ENCODE assay signal across 22 cellular contexts in genomic region chr19:16531380-16531669, GRCh38. TPM values are rescaled to one million over a fixed set of nuclear protein-coding genes. Genes with fewer than 3 reads are reported as not detected.
DNase-seq lines count a peak whose midpoint lies in the region; ATAC-seq, FAIRE-seq and TF ChIP-seq lines count a peak whose summit lies in the region.
"Had no signal": no experiment of that assay in that cellular context is flagged by ENCODE, and none has a peak within 500 bp of the region (broad histone marks: within the 10 kb centered on the region; RNA-seq: fewer than 3 reads in every experiment).

No MANE protein-coding gene starts in this region.

- H3K36me3 ChIP-seq in HepG2 (replicated peaks in 1 of 2; ENCODE audit: control insufficient read depth in 1 of 2, insufficient read depth in 2 of 2, low read length in 2 of 2), result peaks cover 54 to 98% of the 10 kb centered on the region in 2 experiments
- peaks cover 0 to 92% (median 56%) of the 10 kb centered on the region in 4 donors for H3K36me3 ChIP-seq in right lobe of liver
- peaks cover 37% of the 10 kb centered on the region for H3K36me3 ChIP-seq in astrocyte (ENCODE audit: insufficient read depth, low read length)

- intact Hi-C loops in HepG2 (cut with micrococcal nuclease; ENCODE audit: unreplicated experiment), result no loop called here
- intact Hi-C loops in right lobe of liver (cut with DNase I), result no loop called here

- TF ChIP-seq CTCF in HepG2 (CRISPR knock-in tag; IDR thresholded peaks at IDR 0.05) (no peak), right lobe of liver (IDR thresholded peaks at IDR 0.05) (no peak), astrocyte (IDR thresholded peaks at IDR 0.05; ENCODE audit: insufficient read depth, low read depth, low read length) (no peak)

- no peaks in the 10 kb centered on the region for H3K27me3 Mint-ChIP-seq in astrocyte (ENCODE audit: low read depth, unreplicated experiment)
- no peaks in the 10 kb centered on the region for H3K27me3 Mint-ChIP-seq in memory B cell
- H3K27me3 Mint-ChIP-seq: CD4-positive, alpha-beta memory T cell had no signal

- H3K27ac Mint-ChIP-seq in astrocyte (ENCODE audit: unreplicated experiment) (no peak overlapping the region), memory B cell (peak overlapping the region; percentile 51)

- in situ Hi-C loops in HepG2 (cut with HindIII; ENCODE audit: extremely low pct_ligation_motif_present, low pct_unique_long_range_greater_than_20kb), result no loop called here

- H3K9me3 ChIP-seq in HepG2 (ENCODE audit: low read length) (no peaks in the 10 kb centered on the region), right lobe of liver (no peaks in the 10 kb centered on the region), astrocyte (ENCODE audit: insufficient read depth, low read depth, low read length) (no peaks in the 10 kb centered on the region)
- H3K9me3 ChIP-seq: BLaER1 had no signal

- FAIRE-seq in HepG2 (lab: Jason Lieb, UNC) (no peak), astrocyte (lab: Jason Lieb, UNC) (no peak), RCC 7860 (lab: Jason Lieb, UNC) (no peak)
- FAIRE-seq: GM19239 had no signal

- POLR2A ChIA-PET in HepG2 (lab: Yijun Ruan, JAX), result no interaction called here

- WGBS in HepG2 (ENCODE audit: low lambda C conversion rate), result 97% methylated on average over 12 of the region's 12 CpGs
- 97% methylated on average over 6 of the region's 12 CpGs for WGBS in right lobe of liver (ENCODE audit: insufficient coverage, low coverage, low lambda C conversion rate, missing lambda C conversion rate)

- H3K36me3 Mint-ChIP-seq in astrocyte (ENCODE audit: low read depth, unreplicated experiment) (peaks cover 23% of the 10 kb centered on the region), memory B cell (peaks cover 31% of the 10 kb centered on the region)

- no peak for TF ChIP-seq RAD21 in HepG2 (CRISPR knock-in tag; IDR thresholded peaks at IDR 0.05)

- H3K27me3 ChIP-seq in HepG2 (ENCODE audit: control insufficient read depth in 1 of 2, insufficient read depth in 2 of 2, low read length in 2 of 2), result no peaks in the 10 kb centered on the region
- H3K27me3 ChIP-seq in right lobe of liver, result no peaks in the 10 kb centered on the region
- H3K27me3 ChIP-seq in astrocyte (ENCODE audit: insufficient read depth, low read length), result no peaks in the 10 kb centered on the region
- H3K27me3 ChIP-seq: BLaER1 had no signal

- H4K20me1 ChIP-seq in HepG2 (ENCODE audit: insufficient read depth, low read length), result peaks cover 6% of the 10 kb centered on the region; the same call in 1 of the 2 replicates
- peaks cover 60% of the 10 kb centered on the region for H4K20me1 ChIP-seq in astrocyte (ENCODE audit: insufficient read depth, low read length)

- DNase-seq in HepG2 (ENCODE audit: low spot score) (no peak), right lobe of liver (no peak), astrocyte (ENCODE audit: low read depth) (no peak), memory B cell (ENCODE audit: low spot score in 2 of 2) (no peak), RCC 7860 (ENCODE audit: low spot score) (no peak), NCI-H1436 treated with DMSO at 0.1 percent for 48 hours (lab: John Stamatoyannopoulos, UW) (no peak)
- no peak for DNase-seq in stimulated activated CD8-positive, alpha-beta memory T cell treated with anti-CD3 and anti-CD28 coated beads, Interleukin-4, amount 100 ng/mL, for 48 hours
- DNase-seq: 8988T; CD4-positive, alpha-beta memory T cell; DMS153; DMS79; GDM1; HCEC 1CT; IMR-90 had no signal

- peaks cover 5% of the 10 kb centered on the region for H3K79me2 ChIP-seq in HepG2 (ENCODE audit: insufficient read depth, low read length)
- H3K79me2 ChIP-seq in astrocyte (ENCODE audit: insufficient read depth, low read length), result peaks cover 18% of the 10 kb centered on the region

- no TSS peak for BruUV-seq in HepG2 (replicated peaks; lab: Mats Ljungman, UMichigan)

- H3K9ac ChIP-seq in HepG2 (ENCODE audit: insufficient read depth, low read depth, low read length) (no peak overlapping the region), astrocyte (ENCODE audit: low read length) (no peak overlapping the region)
- H3K9ac ChIP-seq: BLaER1 had no signal

- no peaks in the 10 kb centered on the region for H3K4me1 Mint-ChIP-seq in astrocyte (ENCODE audit: low read depth, unreplicated experiment)
- H3K4me1 Mint-ChIP-seq in memory B cell, result peaks cover 8% of the 10 kb centered on the region
- H3K4me1 Mint-ChIP-seq: CD14-positive monocyte had no signal

- CTCF ChIA-PET in HepG2 (lab: Yijun Ruan, JAX; ENCODE audit: low intra/inter-chr PET ratio, low total read pairs), result no interaction called here

- H3K27ac ChIP-seq in HepG2 (ENCODE audit: extremely low read length, insufficient read depth, low read length), result no peak overlapping the region
- H3K27ac ChIP-seq in right lobe of liver, result no peak overlapping the region
- H3K27ac ChIP-seq in astrocyte (ENCODE audit: low read depth, low read length), result no peak overlapping the region
- H3K27ac ChIP-seq: BLaER1, HL-60 had no signal

- H3K4me1 ChIP-seq in HepG2 (ENCODE audit: insufficient read depth, low read length) (no peaks in the 10 kb centered on the region), right lobe of liver (peaks cover 0 to 15% (median 5%) of the 10 kb centered on the region in 4 donors), astrocyte (ENCODE audit: insufficient read depth, low read length) (no peaks in the 10 kb centered on the region)
- H3K4me1 ChIP-seq: BLaER1 had no signal

- no peak for TF ChIP-seq POLR2A in HepG2 (IDR thresholded peaks at IDR 0.05; ENCODE audit: insufficient read depth in 1 of 2, low read depth in 2 of 2, low read length in 2 of 2)
- no peak for TF ChIP-seq POLR2A in right lobe of liver (IDR thresholded peaks at IDR 0.05)

- H3K4me2 ChIP-seq in HepG2 (ENCODE audit: low read depth, low read length), result no peak overlapping the region
- H3K4me2 ChIP-seq in astrocyte (ENCODE audit: low read length), result no peak overlapping the region
- H3K4me2 ChIP-seq: BLaER1 had no signal

- H3K9me3 Mint-ChIP-seq in astrocyte (ENCODE audit: unreplicated experiment) (no peaks in the 10 kb centered on the region), memory B cell (no peaks in the 10 kb centered on the region)
- H3K9me3 Mint-ChIP-seq: CD14-positive monocyte; CD4-positive, alpha-beta memory T cell had no signal

- peak overlapping the region; percentile 24 for H3K4me3 Mint-ChIP-seq in astrocyte (ENCODE audit: unreplicated experiment)
- H3K4me3 Mint-ChIP-seq in memory B cell, result no peak overlapping the region
- H3K4me3 Mint-ChIP-seq: CD14-positive monocyte; CD4-positive, alpha-beta memory T cell had no signal

- H2AFZ ChIP-seq in HepG2 (ENCODE audit: low read length) (no peak overlapping the region), astrocyte (ENCODE audit: low read depth, low read length) (no peak overlapping the region)

- TF ChIP-seq EP300 in HepG2 (IDR thresholded peaks at IDR 0.05; ENCODE audit: low read depth in 2 of 2, low read length in 2 of 2), result no peak
- no peak for TF ChIP-seq EP300 in HepG2 (CRISPR knock-in tag; IDR thresholded peaks at IDR 0.05; ENCODE audit: borderline replicate concordance)

- ATAC-seq in HepG2 (no peak), right lobe of liver (no peak), memory B cell (ENCODE audit: low read depth) (no peak)

- no peak overlapping the region for H3K4me3 ChIP-seq in HepG2 (replicated peaks in 1 of 3; ENCODE audit: insufficient read depth in 1 of 3, low read depth in 2 of 3, low read length in 3 of 3)
- no peak overlapping the region for H3K4me3 ChIP-seq in right lobe of liver
- no peak overlapping the region for H3K4me3 ChIP-seq in astrocyte (ENCODE audit: insufficient read depth, low read depth, low read length)
- H3K4me3 ChIP-seq: BLaER1 had no signal

RNA-seq across cellular contexts. Expression of gene CHERP, which starts 10.9 kb away (rescaled TPM):
- total RNA-seq in HepG2 (2016; rRNA removed; fragmentation: Illumina TruSeq; extraction: Trizol) (4.3 and 9.1 TPM in 2 replicates), right lobe of liver (10 to 100 TPM in 4 of 6 experiments, 1 to 10 TPM in 2; 6.8 to 26.2 (median 20.6) TPM), astrocyte (41.5 and 45.3 TPM in 2 replicates)
- 3.8 and 4.0 TPM in 2 replicates for total RNA-seq in HepG2 (2016; cell fraction: cytosol; rRNA removed; fragmentation: Illumina TruSeq; extraction: Trizol; ENCODE audit: low read depth)
- total RNA-seq in HepG2 (2016; cell fraction: insoluble cytoplasmic fraction; rRNA removed; fragmentation: Illumina TruSeq; extraction: Trizol), result 6.0 and 7.4 TPM in 2 replicates
- total RNA-seq in HepG2 (2016; cell fraction: membrane; rRNA removed; fragmentation: Illumina TruSeq; extraction: Trizol), result 5.5 and 6.1 TPM in 2 replicates
- 8.1 and 13.9 TPM in 2 replicates for total RNA-seq in HepG2 (2016; cell fraction: nucleus; rRNA removed; fragmentation: Illumina TruSeq; extraction: Trizol)
- polyA plus RNA-seq in HepG2 (2011; rRNA removed), result 5.4 and 5.9 TPM in 2 replicates
- 2.9 and 3.2 TPM in 2 replicates for polyA plus RNA-seq in HepG2 (2011; cell fraction: cytosol; rRNA removed)
- polyA plus RNA-seq in HepG2 (2011; cell fraction: nucleus; rRNA removed), result 34.4 and 39.5 TPM in 2 replicates
- 20.4 and 25.1 TPM in 2 replicates for polyA plus RNA-seq in HepG2 (2012)
- 2.1 and 2.2 TPM in 2 replicates for polyA plus RNA-seq in HepG2 (2016; cell fraction: cytosol; fragmentation: Illumina TruSeq; extraction: Trizol; ENCODE audit: low read depth)
- 19.7 and 26.9 TPM in 2 replicates for polyA plus RNA-seq in HepG2 (2016; cell fraction: insoluble cytoplasmic fraction; fragmentation: Illumina TruSeq; extraction: Trizol; ENCODE audit: low read depth)
- 4.9 and 6.0 TPM in 2 replicates for polyA plus RNA-seq in HepG2 (2016; cell fraction: membrane; fragmentation: Illumina TruSeq; extraction: Trizol; ENCODE audit: low read depth)
- 54.8 and 59.8 TPM in 2 replicates for polyA plus RNA-seq in HepG2 (2016; cell fraction: nucleus; fragmentation: Illumina TruSeq; extraction: Trizol; ENCODE audit: insufficient read depth, low read depth)
- 10.1 and 16.3 TPM in 2 replicates for polyA minus RNA-seq in HepG2 (2011; rRNA and poly(A)+ RNA removed; ENCODE audit: low replicate concordance)
- 7.1 and 9.3 TPM in 2 replicates for polyA minus RNA-seq in HepG2 (2011; cell fraction: cytosol; rRNA and poly(A)+ RNA removed)
- polyA minus RNA-seq in HepG2 (2011; cell fraction: nucleus; rRNA and poly(A)+ RNA removed), result 18.4 and 19.8 TPM in 2 replicates

RNA-seq across cellular contexts. Expression of gene C19orf44, which starts 35.1 kb away (rescaled TPM):
- total RNA-seq in HepG2 (2016; rRNA removed; fragmentation: Illumina TruSeq; extraction: Trizol) (3.6 and 4.3 TPM in 2 replicates), right lobe of liver (1 to 10 TPM; 1.8 to 4.3 (median 2.5) TPM), astrocyte (4.4 and 5.0 TPM in 2 replicates)
- 2.6 and 3.0 TPM in 2 replicates for total RNA-seq in HepG2 (2016; cell fraction: cytosol; rRNA removed; fragmentation: Illumina TruSeq; extraction: Trizol; ENCODE audit: low read depth)
- 2.7 and 3.1 TPM in 2 replicates for total RNA-seq in HepG2 (2016; cell fraction: insoluble cytoplasmic fraction; rRNA removed; fragmentation: Illumina TruSeq; extraction: Trizol)
- 1.9 and 2.2 TPM in 2 replicates for total RNA-seq in HepG2 (2016; cell fraction: membrane; rRNA removed; fragmentation: Illumina TruSeq; extraction: Trizol)
- total RNA-seq in HepG2 (2016; cell fraction: nucleus; rRNA removed; fragmentation: Illumina TruSeq; extraction: Trizol), result 4.6 and 4.8 TPM in 2 replicates
- 3.2 and 4.1 TPM in 2 replicates for polyA plus RNA-seq in HepG2 (2011; rRNA removed)
- polyA plus RNA-seq in HepG2 (2011; cell fraction: cytosol; rRNA removed), result 3.3 and 3.5 TPM in 2 replicates
- polyA plus RNA-seq in HepG2 (2011; cell fraction: nucleus; rRNA removed), result 10.6 and 11.2 TPM in 2 replicates
- polyA plus RNA-seq in HepG2 (2012), result 3.4 and 5.4 TPM in 2 replicates
- polyA plus RNA-seq in HepG2 (2016; cell fraction: cytosol; fragmentation: Illumina TruSeq; extraction: Trizol; ENCODE audit: low read depth), result 0.60 and 0.90 TPM in 2 replicates
- 3.6 and 4.3 TPM in 2 replicates for polyA plus RNA-seq in HepG2 (2016; cell fraction: insoluble cytoplasmic fraction; fragmentation: Illumina TruSeq; extraction: Trizol; ENCODE audit: low read depth)
- polyA plus RNA-seq in HepG2 (2016; cell fraction: membrane; fragmentation: Illumina TruSeq; extraction: Trizol; ENCODE audit: low read depth), result 1.5 TPM in 2 replicates
- 10.2 and 12.1 TPM in 2 replicates for polyA plus RNA-seq in HepG2 (2016; cell fraction: nucleus; fragmentation: Illumina TruSeq; extraction: Trizol; ENCODE audit: insufficient read depth, low read depth)
- polyA minus RNA-seq in HepG2 (2011; rRNA and poly(A)+ RNA removed; ENCODE audit: low replicate concordance), result 2.9 and 3.4 TPM in 2 replicates
- polyA minus RNA-seq in HepG2 (2011; cell fraction: cytosol; rRNA and poly(A)+ RNA removed), result 2.4 and 4.4 TPM in 2 replicates
- 6.7 and 8.1 TPM in 2 replicates for polyA minus RNA-seq in HepG2 (2011; cell fraction: nucleus; rRNA and poly(A)+ RNA removed)

RNA-seq across cellular contexts. Expression of gene CALR3, which starts 35.4 kb away (rescaled TPM):
- total RNA-seq in HepG2 (2016; rRNA removed; fragmentation: Illumina TruSeq; extraction: Trizol) (not detected in 2 replicates), right lobe of liver (not detected), astrocyte (not detected in 2 replicates)
- total RNA-seq in HepG2 (2016; cell fraction: cytosol; rRNA removed; fragmentation: Illumina TruSeq; extraction: Trizol; ENCODE audit: low read depth), result not detected in 2 replicates
- total RNA-seq in HepG2 (2016; cell fraction: insoluble cytoplasmic fraction; rRNA removed; fragmentation: Illumina TruSeq; extraction: Trizol), result not detected in 2 replicates
- not detected in 2 replicates for total RNA-seq in HepG2 (2016; cell fraction: membrane; rRNA removed; fragmentation: Illumina TruSeq; extraction: Trizol)
- not detected in 2 replicates for total RNA-seq in HepG2 (2016; cell fraction: nucleus; rRNA removed; fragmentation: Illumina TruSeq; extraction: Trizol)
- not detected in 2 replicates for polyA plus RNA-seq in HepG2 (2011; rRNA removed)
- polyA plus RNA-seq in HepG2 (2011; cell fraction: cytosol; rRNA removed), result not detected in 2 replicates
- not detected in 2 replicates for polyA plus RNA-seq in HepG2 (2011; cell fraction: nucleus; rRNA removed)
- polyA plus RNA-seq in HepG2 (2012), result 0.16 TPM in 1 of 2 replicates, not detected in the other
- not detected in 2 replicates for polyA plus RNA-seq in HepG2 (2016; cell fraction: cytosol; fragmentation: Illumina TruSeq; extraction: Trizol; ENCODE audit: low read depth)
- not detected in 2 replicates for polyA plus RNA-seq in HepG2 (2016; cell fraction: insoluble cytoplasmic fraction; fragmentation: Illumina TruSeq; extraction: Trizol; ENCODE audit: low read depth)
- polyA plus RNA-seq in HepG2 (2016; cell fraction: membrane; fragmentation: Illumina TruSeq; extraction: Trizol; ENCODE audit: low read depth), result not detected in 2 replicates
- polyA plus RNA-seq in HepG2 (2016; cell fraction: nucleus; fragmentation: Illumina TruSeq; extraction: Trizol; ENCODE audit: insufficient read depth, low read depth), result not detected in 2 replicates
- not detected in 2 replicates for polyA minus RNA-seq in HepG2 (2011; rRNA and poly(A)+ RNA removed; ENCODE audit: low replicate concordance)
- not detected in 2 replicates for polyA minus RNA-seq in HepG2 (2011; cell fraction: cytosol; rRNA and poly(A)+ RNA removed)
- not detected in 2 replicates for polyA minus RNA-seq in HepG2 (2011; cell fraction: nucleus; rRNA and poly(A)+ RNA removed)
- total RNA-seq: A673; CD4-positive, alpha-beta memory T cell; Daoy; HT1080; IMR-90 had no signal
- polyA plus RNA-seq: AG04450; CD14-positive monocyte; CD4-positive, alpha-beta memory T cell; IMR-90 had no signal

RNA-seq across cellular contexts. Expression of gene SLC35E1, which starts 40.9 kb away (rescaled TPM):
- total RNA-seq in HepG2 (2016; rRNA removed; fragmentation: Illumina TruSeq; extraction: Trizol) (17.2 and 21.2 TPM in 2 replicates), right lobe of liver (10 to 100 TPM; 17.2 to 27.4 (median 20.1) TPM), astrocyte (63.1 and 66.2 TPM in 2 replicates)
- total RNA-seq in HepG2 (2016; cell fraction: cytosol; rRNA removed; fragmentation: Illumina TruSeq; extraction: Trizol; ENCODE audit: low read depth), result 6.0 and 7.6 TPM in 2 replicates
- 15.6 and 20.2 TPM in 2 replicates for total RNA-seq in HepG2 (2016; cell fraction: insoluble cytoplasmic fraction; rRNA removed; fragmentation: Illumina TruSeq; extraction: Trizol)
- 18.9 and 19.7 TPM in 2 replicates for total RNA-seq in HepG2 (2016; cell fraction: membrane; rRNA removed; fragmentation: Illumina TruSeq; extraction: Trizol)
- 18.5 and 21.4 TPM in 2 replicates for total RNA-seq in HepG2 (2016; cell fraction: nucleus; rRNA removed; fragmentation: Illumina TruSeq; extraction: Trizol)
- 46.5 and 48.0 TPM in 2 replicates for polyA plus RNA-seq in HepG2 (2011; rRNA removed)
- polyA plus RNA-seq in HepG2 (2011; cell fraction: cytosol; rRNA removed), result 31.6 and 37.8 TPM in 2 replicates
- 26.3 and 38.8 TPM in 2 replicates for polyA plus RNA-seq in HepG2 (2011; cell fraction: nucleus; rRNA removed)
- 25.6 and 26.5 TPM in 2 replicates for polyA plus RNA-seq in HepG2 (2012)
- 5.7 and 6.3 TPM in 2 replicates for polyA plus RNA-seq in HepG2 (2016; cell fraction: cytosol; fragmentation: Illumina TruSeq; extraction: Trizol; ENCODE audit: low read depth)
- polyA plus RNA-seq in HepG2 (2016; cell fraction: insoluble cytoplasmic fraction; fragmentation: Illumina TruSeq; extraction: Trizol; ENCODE audit: low read depth), result 16.1 and 22.5 TPM in 2 replicates
- polyA plus RNA-seq in HepG2 (2016; cell fraction: membrane; fragmentation: Illumina TruSeq; extraction: Trizol; ENCODE audit: low read depth), result 20.6 and 22.2 TPM in 2 replicates
- 45.9 and 46.6 TPM in 2 replicates for polyA plus RNA-seq in HepG2 (2016; cell fraction: nucleus; fragmentation: Illumina TruSeq; extraction: Trizol; ENCODE audit: insufficient read depth, low read depth)
- polyA minus RNA-seq in HepG2 (2011; rRNA and poly(A)+ RNA removed; ENCODE audit: low replicate concordance), result 181 and 185 TPM in 2 replicates
- 33.0 and 39.5 TPM in 2 replicates for polyA minus RNA-seq in HepG2 (2011; cell fraction: cytosol; rRNA and poly(A)+ RNA removed)
- 24.8 and 31.7 TPM in 2 replicates for polyA minus RNA-seq in HepG2 (2011; cell fraction: nucleus; rRNA and poly(A)+ RNA removed)

RNA-seq across cellular contexts. Expression of gene EPS15L1, which starts 59.6 kb away (rescaled TPM):
- total RNA-seq in HepG2 (2016; rRNA removed; fragmentation: Illumina TruSeq; extraction: Trizol), result 7.0 and 8.6 TPM in 2 replicates
- total RNA-seq in HepG2 (2016; cell fraction: cytosol; rRNA removed; fragmentation: Illumina TruSeq; extraction: Trizol; ENCODE audit: low read depth), result 3.7 and 4.1 TPM in 2 replicates
- total RNA-seq in HepG2 (2016; cell fraction: insoluble cytoplasmic fraction; rRNA removed; fragmentation: Illumina TruSeq; extraction: Trizol), result 8.4 and 8.7 TPM in 2 replicates
- 5.5 and 7.2 TPM in 2 replicates for total RNA-seq in HepG2 (2016; cell fraction: membrane; rRNA removed; fragmentation: Illumina TruSeq; extraction: Trizol)
- total RNA-seq in HepG2 (2016; cell fraction: nucleus; rRNA removed; fragmentation: Illumina TruSeq; extraction: Trizol), result 16.1 and 18.4 TPM in 2 replicates
- 14.0 and 16.5 TPM in 2 replicates for polyA plus RNA-seq in HepG2 (2011; rRNA removed)
- 8.2 and 8.5 TPM in 2 replicates for polyA plus RNA-seq in HepG2 (2011; cell fraction: cytosol; rRNA removed)
- 28.2 and 31.7 TPM in 2 replicates for polyA plus RNA-seq in HepG2 (2011; cell fraction: nucleus; rRNA removed)
- 23.7 and 24.6 TPM in 2 replicates for polyA plus RNA-seq in HepG2 (2012)
- 2.8 TPM in 2 replicates for polyA plus RNA-seq in HepG2 (2016; cell fraction: cytosol; fragmentation: Illumina TruSeq; extraction: Trizol; ENCODE audit: low read depth)
- 18.3 and 21.1 TPM in 2 replicates for polyA plus RNA-seq in HepG2 (2016; cell fraction: insoluble cytoplasmic fraction; fragmentation: Illumina TruSeq; extraction: Trizol; ENCODE audit: low read depth)
- 3.9 and 5.1 TPM in 2 replicates for polyA plus RNA-seq in HepG2 (2016; cell fraction: membrane; fragmentation: Illumina TruSeq; extraction: Trizol; ENCODE audit: low read depth)
- 25.3 and 31.3 TPM in 2 replicates for polyA plus RNA-seq in HepG2 (2016; cell fraction: nucleus; fragmentation: Illumina TruSeq; extraction: Trizol; ENCODE audit: insufficient read depth, low read depth)
- polyA minus RNA-seq in HepG2 (2011; rRNA and poly(A)+ RNA removed; ENCODE audit: low replicate concordance), result 22.5 and 23.7 TPM in 2 replicates
- polyA minus RNA-seq in HepG2 (2011; cell fraction: cytosol; rRNA and poly(A)+ RNA removed), result 13.0 and 19.8 TPM in 2 replicates
- 31.8 and 42.8 TPM in 2 replicates for polyA minus RNA-seq in HepG2 (2011; cell fraction: nucleus; rRNA and poly(A)+ RNA removed)
- total RNA-seq in right lobe of liver, result 10 to 100 TPM in 4 of 6 experiments, 1 to 10 TPM in 2; 6.3 to 22.5 (median 13.8) TPM
- 35.1 and 36.8 TPM in 2 replicates for total RNA-seq in astrocyte
